Comparison of ENCODE assay signal across 20 cellular contexts in genomic region chr11:100757636-100758035, GRCh38.
DNase-seq lines count a peak whose midpoint lies in the region; ATAC-seq lines count a peak whose summit lies in the region.
"Had no signal": no experiment of that assay in that cellular context is flagged by ENCODE, and none has a peak within 500 bp of the region (broad histone marks: within the 10 kb centered on the region; RNA-seq: fewer than 3 reads in every experiment).

No MANE protein-coding gene starts in this region.

- H3K9me3 ChIP-seq in T-helper 17 cell (ENCODE audit: control insufficient read depth, low read length, poor library complexity, severe bottlenecking) = peaks cover 3% of the 10 kb centered on the region
- H3K9me3 ChIP-seq: BE2C, Caco-2 had no signal

- H3K27ac Mint-ChIP-seq in T-helper 17 cell = no peak overlapping the region
- H3K27ac Mint-ChIP-seq in activated T-cell treated with anti-CD3 and anti-CD28 coated beads, Interleukin-2, amount 50 U/mL, for 72 hours = no peak overlapping the region
- H3K27ac Mint-ChIP-seq: CD4-positive, CD25-positive, alpha-beta regulatory T cell; CD8-positive, alpha-beta memory T cell; HFFc6 had no signal

- H3K9me3 Mint-ChIP-seq in activated T-cell treated with anti-CD3 and anti-CD28 coated beads, Interleukin-2, amount 50 U/mL, for 72 hours = peaks cover 0 to 3% of the 10 kb centered on the region in 2 donors
- H3K9me3 Mint-ChIP-seq: HFFc6 had no signal

- H3K27me3 Mint-ChIP-seq in T-helper 17 cell = no peaks in the 10 kb centered on the region
- H3K27me3 Mint-ChIP-seq in activated T-cell treated with anti-CD3 and anti-CD28 coated beads, Interleukin-2, amount 50 U/mL, for 72 hours (ENCODE audit: low read depth) = no peaks in the 10 kb centered on the region
- H3K27me3 Mint-ChIP-seq: CD4-positive, CD25-positive, alpha-beta regulatory T cell; CD8-positive, alpha-beta memory T cell had no signal

- H3K4me3 Mint-ChIP-seq in T-helper 17 cell = no peak overlapping the region
- H3K4me3 Mint-ChIP-seq in activated T-cell treated with anti-CD3 and anti-CD28 coated beads, Interleukin-2, amount 50 U/mL, for 72 hours = no peak overlapping the region
- H3K4me3 Mint-ChIP-seq: CD4-positive, CD25-positive, alpha-beta regulatory T cell; CD8-positive, alpha-beta memory T cell; HFFc6 had no signal

- no peak for ATAC-seq in T-helper 17 cell
- no peak for ATAC-seq in activated T-cell treated with anti-CD3 and anti-CD28 coated beads, Interleukin-2, amount 50 U/mL, for 72 hours (replicated peaks in 1 of 2)
- ATAC-seq: HCT116 had no signal

- H3K36me3 Mint-ChIP-seq in T-helper 17 cell (ENCODE audit: low read depth) = no peaks in the 10 kb centered on the region
- H3K36me3 Mint-ChIP-seq in activated T-cell treated with anti-CD3 and anti-CD28 coated beads, Interleukin-2, amount 50 U/mL, for 72 hours (ENCODE audit: insufficient read depth in 2 of 2) = no peaks in the 10 kb centered on the region
- H3K36me3 Mint-ChIP-seq: CD4-positive, CD25-positive, alpha-beta regulatory T cell; CD8-positive, alpha-beta memory T cell had no signal

- H3K4me1 Mint-ChIP-seq in T-helper 17 cell = no peaks in the 10 kb centered on the region
- H3K4me1 Mint-ChIP-seq in activated T-cell treated with anti-CD3 and anti-CD28 coated beads, Interleukin-2, amount 50 U/mL, for 72 hours (ENCODE audit: low read depth) = no peaks in the 10 kb centered on the region
- H3K4me1 Mint-ChIP-seq: CD4-positive, CD25-positive, alpha-beta regulatory T cell; CD8-positive, alpha-beta memory T cell had no signal

- DNase-seq in COLO829 (ENCODE audit: low spot score) (peak; percentile 57), RPMI7951 (ENCODE audit: low read depth) (peak; percentile 22), foreskin melanocyte (peak; percentile 87), pons (ENCODE audit: low spot score) (peak; percentile 84), SHP77 (lab: John Stamatoyannopoulos, UW) (no peak), T-helper 17 cell (no peak), NCI-H748 (lab: John Stamatoyannopoulos, UW; ENCODE audit: unreplicated experiment) (no peak)
- no peak for DNase-seq in activated T-cell treated with anti-CD3 and anti-CD28 coated beads, Interleukin-2, amount 50 U/mL, for 72 hours
- DNase-seq: BE2C; Caco-2; CD4-positive, CD25-positive, alpha-beta regulatory T cell; CD8-positive, alpha-beta memory T cell; DMS153; DMS79; GF-D8; GOT3; H7; HFFc6; IMR-90 had no signal

Comparison
In these comparisons a context has a peak if more than half of its experiments do, and no peak if none do; other contexts are left out.
1. DNase-seq: peak in COLO829 (single experiment), RPMI7951 (single experiment), foreskin melanocyte (single experiment) and pons (single experiment); none in SHP77 (0 of 2), T-helper 17 cell (0 of 3), activated T-cell treated with anti-CD3 and anti-CD28 coated beads, Interleukin-2, amount 50 U/mL, for 72 hours (0 of 2) and NCI-H748 (single experiment).